In the genomic region with DNA sequence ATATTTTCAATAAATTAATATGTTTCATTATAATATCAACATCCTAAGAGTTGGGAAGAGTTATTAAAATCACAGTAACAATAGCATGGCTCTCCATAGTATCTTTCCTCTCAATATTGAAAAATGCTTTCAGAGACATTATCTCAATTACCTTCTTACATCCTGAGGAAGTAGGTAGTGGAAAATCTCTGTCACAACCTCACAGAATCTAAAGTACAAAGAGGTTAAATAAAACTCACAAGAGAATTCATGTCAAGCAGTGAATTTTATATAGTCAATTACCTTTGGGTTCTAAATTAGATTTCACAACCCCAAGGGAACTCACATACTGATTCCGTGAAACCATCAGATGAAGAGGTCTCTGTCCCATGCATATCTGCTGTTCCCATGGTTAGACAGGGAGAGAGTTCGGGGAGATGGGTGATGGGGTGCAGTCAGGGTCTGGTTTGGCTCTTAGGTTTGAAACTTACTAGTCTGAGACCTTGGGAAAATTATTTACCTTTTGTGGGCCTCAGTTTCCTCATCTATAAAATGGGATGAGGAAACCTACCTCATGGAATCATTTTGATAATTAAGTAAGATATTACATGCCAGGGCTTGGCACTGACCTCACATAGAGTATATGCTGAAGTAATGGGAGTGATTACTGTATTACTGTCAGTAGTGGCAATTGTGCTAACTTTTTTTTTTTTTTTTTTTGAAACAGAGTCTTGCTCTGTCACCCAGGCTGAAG, we compare ENCODE assay signal across 1 cellular context.
TF ChIP-seq lines count a peak whose summit lies in the region.

No MANE protein-coding gene starts in this region.

TF ChIP-seq in endothelial cell of umbilical vein, 7 proteins besides CTCF, POLR2A, EP300 and RAD21:
- TF ChIP-seq JUN (IDR thresholded peaks at IDR 0.05; ENCODE audit: borderline replicate concordance, insufficient read depth, insufficient read length, low read depth) (peak; percentile 14), EZH2 (IDR thresholded peaks at IDR 0.05; ENCODE audit: borderline replicate concordance, low read depth, low read length, severe bottlenecking) (no peak)
